ENCODE assay signal across 9 cellular contexts in genomic region chr15:85622432-85622831, GRCh38.
DNase-seq lines count a peak whose midpoint lies in the region; ATAC-seq and FAIRE-seq lines count a peak whose summit lies in the region.
"Had no signal": no experiment of that assay in that cellular context is flagged by ENCODE, and none has a peak within 500 bp of the region (broad histone marks: within the 10 kb centered on the region; RNA-seq: fewer than 3 reads in every experiment).

No MANE protein-coding gene starts in this region.

- H3K9me3 ChIP-seq in small intestine (ENCODE audit: control insufficient read depth, low read depth), result no peaks in the 10 kb centered on the region

- H3K27me3 Mint-ChIP-seq in dendritic cell treated with granulocyte-macrophage colony-stimulating factor and Interleukin-4, amounts not matched to agents 40 ng/mL and 50 ng/mL, for 4 days, result no peaks in the 10 kb centered on the region
- H3K27me3 Mint-ChIP-seq: stimulated activated naive CD8-positive, alpha-beta T cell treated with anti-CD3 and anti-CD28 coated beads, Interleukin-15, amount 100 ng/mL, for 72 hours had no signal

- WGBS in small intestine, 3 donors, result 59 to 81% (median 61%) methylated on average over 5 of the region's 5 CpGs

- H3K36me3 Mint-ChIP-seq in dendritic cell treated with granulocyte-macrophage colony-stimulating factor and Interleukin-4, amounts not matched to agents 40 ng/mL and 50 ng/mL, for 4 days (ENCODE audit: low read depth), result peaks cover 22% of the 10 kb centered on the region

- H3K9me3 Mint-ChIP-seq in dendritic cell treated with granulocyte-macrophage colony-stimulating factor and Interleukin-4, amounts not matched to agents 40 ng/mL and 50 ng/mL, for 4 days, result no peaks in the 10 kb centered on the region
- H3K9me3 Mint-ChIP-seq: stimulated activated naive CD8-positive, alpha-beta T cell treated with anti-CD3 and anti-CD28 coated beads, Interleukin-15, amount 100 ng/mL, for 72 hours had no signal

- intact Hi-C loops in dendritic cell treated with granulocyte-macrophage colony-stimulating factor and Interleukin-4, amounts not matched to agents 40 ng/mL and 50 ng/mL, for 4 days (cut with micrococcal nuclease), result loop anchor here (5.0 kb wide), 1 partner anchor 40 kb away; no protein-coding TSS in a partner anchor

- ATAC-seq in HG03135 (IDR thresholded peaks at IDR 0.05; ENCODE audit: unreplicated experiment) (no peak), HG03159 (IDR thresholded peaks at IDR 0.05; ENCODE audit: unreplicated experiment) (no peak)
- ATAC-seq: stimulated activated naive CD8-positive, alpha-beta T cell treated with anti-CD3 and anti-CD28 coated beads, Interleukin-15, amount 100 ng/mL, for 72 hours had no signal

- DNase-seq in AG08395 (ENCODE audit: low spot score) (peak; percentile 10), GM03348 (ENCODE audit: low spot score) (peak; percentile 30), non-pigmented ciliary epithelial cell (ENCODE audit: low read depth) (peak; percentile 79), small intestine (no peak), NAMALWA (ENCODE audit: low spot score) (no peak)
- DNase-seq: stimulated activated naive CD8-positive, alpha-beta T cell treated with anti-CD3 and anti-CD28 coated beads, Interleukin-15, amount 100 ng/mL, for 72 hours had no signal

- no peak overlapping the region for H3K4me3 ChIP-seq in small intestine (ENCODE audit: low read depth in 1 of 2, low read length in 2 of 2)

- peak overlapping the region; percentile 51 for H3K27ac Mint-ChIP-seq in dendritic cell treated with granulocyte-macrophage colony-stimulating factor and Interleukin-4, amounts not matched to agents 40 ng/mL and 50 ng/mL, for 4 days
- H3K27ac Mint-ChIP-seq: stimulated activated naive CD8-positive, alpha-beta T cell treated with anti-CD3 and anti-CD28 coated beads, Interleukin-15, amount 100 ng/mL, for 72 hours had no signal

- H3K27me3 ChIP-seq in small intestine (ENCODE audit: control insufficient read depth in 2 of 2, insufficient read depth in 2 of 2, low read length in 2 of 2), result no peaks in the 10 kb centered on the region

- peaks cover 6 to 24% of the 10 kb centered on the region in 2 donors for H3K4me1 ChIP-seq in small intestine (ENCODE audit: control insufficient read depth in 2 of 2, insufficient read depth in 1 of 2, low read depth in 1 of 2, low read length in 1 of 2)

- peaks cover 0 to 3% of the 10 kb centered on the region in 2 donors for H3K36me3 ChIP-seq in small intestine (ENCODE audit: control insufficient read depth in 2 of 2, insufficient read depth in 2 of 2, low read length in 2 of 2)

- H3K4me3 Mint-ChIP-seq in dendritic cell treated with granulocyte-macrophage colony-stimulating factor and Interleukin-4, amounts not matched to agents 40 ng/mL and 50 ng/mL, for 4 days, result peak overlapping the region; percentile 2

- no peak for FAIRE-seq in small intestine (lab: Jason Lieb, UNC)

- H3K4me1 Mint-ChIP-seq in dendritic cell treated with granulocyte-macrophage colony-stimulating factor and Interleukin-4, amounts not matched to agents 40 ng/mL and 50 ng/mL, for 4 days (ENCODE audit: low read depth), result peaks cover 53% of the 10 kb centered on the region

- H3K27ac ChIP-seq in small intestine (ENCODE audit: low read depth in 1 of 2, low read length in 1 of 2), result peak overlapping the region in 1 of 2 donors; percentile 85

Comparison
In these comparisons a context has a peak if more than half of its experiments do, and no peak if none do; other contexts are left out.
1. DNase-seq: peak in AG08395 (single experiment), GM03348 (single experiment) and non-pigmented ciliary epithelial cell (single experiment); none in small intestine (single experiment) and NAMALWA (single experiment).